ENCODE assay signal across 8 cellular contexts in genomic region chr9:35035851-35036701, GRCh38. TPM values are rescaled to one million over a fixed set of nuclear protein-coding genes. Genes with fewer than 3 reads are reported as not detected.
DNase-seq lines count a peak whose midpoint lies in the region; ATAC-seq and TF ChIP-seq lines count a peak whose summit lies in the region.

No MANE protein-coding gene starts in this region.

- H3K4me2 ChIP-seq in mesendoderm (ENCODE audit: low read length) = no peak overlapping the region

- no peak overlapping the region for H2BK120ac ChIP-seq in mesendoderm (ENCODE audit: low read depth, low read length)

- DNase-seq in activated T-helper 1 cell treated with Interleukin-2 at 50 U/mL for 16 hours (ENCODE audit: low read depth) = peak; percentile 10
- peak; percentile 84 for DNase-seq in left cardiac atrium
- DNase-seq in stimulated activated CD4-positive, alpha-beta T cell treated with anti-CD3 and anti-CD28 coated beads, TNF-alpha, amount 100 ng/mL, for 4 hours (ENCODE audit: low read depth in 3 of 3) = peak in 2 of 3 experiments; percentile 10 to 14
- no peak for DNase-seq in nucleus accumbens (lab: John Stamatoyannopoulos, UW)
- no peak for DNase-seq in mesothelial cell of epicardium (ENCODE audit: low spot score in 2 of 2, unreplicated experiment in 2 of 2)
- no peak for DNase-seq in NOMO-1 treated with dmso at 0.1 percent for 144 hours (lab: John Stamatoyannopoulos, UW; ENCODE audit: unreplicated experiment)
- DNase-seq in mesendoderm = no peak

- H3K27ac Mint-ChIP-seq in mesothelial cell of epicardium = no peak overlapping the region

- ATAC-seq in left cardiac atrium = peak; percentile 80 to 94

- no peaks in the 10 kb centered on the region for H3K79me1 ChIP-seq in mesendoderm (ENCODE audit: low read length)

- TF ChIP-seq CTCF in GM12875 (IDR thresholded peaks at IDR 0.05; ENCODE audit: borderline replicate concordance, insufficient read depth, low read depth, low read length) (no peak), mesothelial cell of epicardium (IDR thresholded peaks at IDR 0.05; ENCODE audit: unreplicated experiment) (no peak)

- no peaks in the 10 kb centered on the region for H3K27me3 ChIP-seq in mesendoderm (ENCODE audit: insufficient read depth, low read length, poor library complexity)

- no peaks in the 10 kb centered on the region for H3K4me1 ChIP-seq in mesendoderm (ENCODE audit: control insufficient read depth, low read depth, low read length)

- no peaks in the 10 kb centered on the region for H3K27me3 Mint-ChIP-seq in mesothelial cell of epicardium (ENCODE audit: low read depth)

- no peak overlapping the region for H3K4ac ChIP-seq in mesendoderm (ENCODE audit: low read depth, low read length)

- no peak overlapping the region for H3K23ac ChIP-seq in mesendoderm (ENCODE audit: low read length)

- H2BK15ac ChIP-seq in mesendoderm (replicated peaks; ENCODE audit: low read depth) = no peak overlapping the region

- H3K4me3 ChIP-seq in GM12875 (ENCODE audit: low read depth, low read length) (peak overlapping the region; percentile 26), mesendoderm (ENCODE audit: low read length) (no peak overlapping the region)

- no peaks in the 10 kb centered on the region for H3K79me2 ChIP-seq in mesendoderm (ENCODE audit: control insufficient read depth, insufficient read depth, low read length)

- H3K9ac ChIP-seq in mesendoderm (ENCODE audit: low read length) = no peak overlapping the region

- no CpG with 5 or more reads among the region's 48 CpGs for WGBS in mesendoderm (ENCODE audit: extremely low coverage, insufficient coverage, low lambda C conversion rate)

- no peaks in the 10 kb centered on the region for H3K9me3 Mint-ChIP-seq in mesothelial cell of epicardium

- intact Hi-C loops in left cardiac atrium (cut with DNase I) = no loop called here

- no peak overlapping the region for H2AK5ac ChIP-seq in mesendoderm (ENCODE audit: low read length)

- no peak overlapping the region for H4K8ac ChIP-seq in mesendoderm (ENCODE audit: low read depth, low read length)

- H3K36me3 ChIP-seq in mesendoderm (ENCODE audit: control insufficient read depth, insufficient read depth, low read length) = no peaks in the 10 kb centered on the region

- H3K4me3 Mint-ChIP-seq in mesothelial cell of epicardium = no peak overlapping the region

- H3K36me3 Mint-ChIP-seq in mesothelial cell of epicardium = peaks cover 23% of the 10 kb centered on the region

- H3K56ac ChIP-seq in mesendoderm (ENCODE audit: low read length) = no peak overlapping the region

- H4K5ac ChIP-seq in mesendoderm (ENCODE audit: low read length) = no peak overlapping the region

- no peak overlapping the region for H3K27ac ChIP-seq in mesendoderm (ENCODE audit: low read depth, low read length)

- no peaks in the 10 kb centered on the region for H3K4me1 Mint-ChIP-seq in mesothelial cell of epicardium

- H2BK5ac ChIP-seq in mesendoderm (ENCODE audit: low read length) = no peak overlapping the region

- H3K18ac ChIP-seq in mesendoderm (ENCODE audit: low read length) = no peak overlapping the region

RNA-seq across cellular contexts. Expression of gene VCP, which starts 36.3 kb away (rescaled TPM):
- 100 to 1,000 TPM; 171 to 234 TPM for total RNA-seq in left cardiac atrium
- total RNA-seq in mesothelial cell of epicardium = 313 to 318 TPM (median 317 TPM) in 3 replicates
- polyA plus RNA-seq in mesendoderm (2013, experiment 1 of 2) = 163 TPM
- 162 TPM for polyA plus RNA-seq in mesendoderm (2013, experiment 2 of 2)

RNA-seq across cellular contexts. Expression of gene FANCG, which starts 43.7 kb away (rescaled TPM):
- total RNA-seq in left cardiac atrium (1 to 10 TPM; 3.7 to 8.2 TPM), mesothelial cell of epicardium (48.8 to 52.2 TPM (median 51.8 TPM) in 3 replicates)
- polyA plus RNA-seq in mesendoderm (2013, experiment 1 of 2) = 49.3 TPM
- polyA plus RNA-seq in mesendoderm (2013, experiment 2 of 2) = 50.2 TPM

RNA-seq across cellular contexts. Expression of gene DNAJB5, which starts 46.5 kb away (rescaled TPM):
- 10 to 100 TPM; 31.2 to 67.7 TPM for total RNA-seq in left cardiac atrium
- total RNA-seq in mesothelial cell of epicardium = 15.4 to 18.4 TPM (median 16.4 TPM) in 3 replicates
- polyA plus RNA-seq in mesendoderm (2013, experiment 1 of 2) = 24.8 TPM
- 25.9 TPM for polyA plus RNA-seq in mesendoderm (2013, experiment 2 of 2)

Comparison
In these comparisons a context has a peak if more than half of its experiments do, and no peak if none do; other contexts are left out.
1. DNase-seq: peak in activated T-helper 1 cell treated with Interleukin-2 at 50 U/mL for 16 hours (single experiment), left cardiac atrium (single experiment) and stimulated activated CD4-positive, alpha-beta T cell treated with anti-CD3 and anti-CD28 coated beads, TNF-alpha, amount 100 ng/mL, for 4 hours (2 of 3); none in nucleus accumbens (0 of 56), mesothelial cell of epicardium (0 of 2), NOMO-1 treated with dmso at 0.1 percent for 144 hours (single experiment) and mesendoderm (single experiment).